In the genomic region with DNA sequence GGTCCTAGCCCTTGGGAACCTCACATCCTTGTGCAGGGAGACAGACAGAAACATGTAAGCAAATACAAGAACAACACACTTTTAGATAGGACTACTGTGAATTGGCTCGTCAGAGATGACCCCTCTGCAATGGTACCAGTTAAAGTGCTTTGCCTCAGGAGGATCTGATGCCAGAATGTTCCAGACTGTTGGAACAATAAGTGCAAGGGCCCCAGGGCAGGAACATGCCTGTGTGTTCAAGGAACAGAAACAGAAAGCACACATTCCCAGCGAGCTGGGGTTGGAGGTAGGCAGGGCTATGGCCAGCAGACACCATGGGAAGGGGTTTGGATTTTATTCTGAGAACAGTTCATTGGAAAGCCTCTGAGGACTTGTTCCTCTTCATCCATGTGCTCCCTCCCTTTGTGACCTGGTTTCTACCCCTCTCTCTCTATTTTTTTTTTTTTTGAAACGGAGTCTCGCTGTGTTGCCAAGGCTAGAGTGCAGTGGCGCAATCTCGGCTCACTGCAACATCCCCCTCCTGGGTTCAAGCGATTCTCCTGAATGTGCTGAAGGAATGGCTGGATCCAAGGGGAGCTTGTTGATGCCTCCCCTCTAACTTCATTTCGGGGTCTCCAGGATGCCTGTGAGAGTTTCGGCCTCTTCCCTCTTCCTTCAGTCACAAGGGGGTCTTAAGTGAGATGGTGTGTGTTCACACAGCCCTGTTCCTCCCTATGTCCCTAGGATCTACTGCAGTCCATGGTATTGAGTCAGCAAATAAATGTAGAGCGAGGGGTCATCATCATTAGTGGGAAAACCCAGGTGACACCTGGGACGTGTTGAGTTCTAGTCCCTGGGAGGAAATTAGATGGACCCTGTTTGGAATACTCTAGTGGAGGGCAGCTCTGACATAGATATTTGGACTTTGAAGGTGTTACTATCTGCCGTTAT, we compare ENCODE assay signal across 19 cellular contexts. TPM values are rescaled to one million over a fixed set of nuclear protein-coding genes. Genes with fewer than 3 reads are reported as not detected.
DNase-seq lines count a peak whose midpoint lies in the region; ATAC-seq and TF ChIP-seq lines count a peak whose summit lies in the region.
"Had no signal": no experiment of that assay in that cellular context is flagged by ENCODE, and none has a peak within 500 bp of the region (broad histone marks: within the 10 kb centered on the region; RNA-seq: fewer than 3 reads in every experiment).

No MANE protein-coding gene starts in this region.

- POLR2A ChIA-PET in activated CD4-positive, alpha-beta memory T cell treated with anti-CD3 and anti-CD28 coated beads for 36 hours (lab: Charles Lee), result interaction anchor here (0.6 to 1.5 kb wide), 2 partner anchors 24 to 41 kb away, joined by 3 read pairs; no protein-coding TSS in a partner anchor
- POLR2A ChIA-PET in activated CD4-positive, alpha-beta memory T cell treated with anti-CD3 and anti-CD28 coated beads, Interleukin-2, amount 10 ng/mL, durations not matched to agents 7 days and 5 days (lab: Charles Lee), result interaction anchor here (0.8 to 2.0 kb wide), 4 partner anchors 14 to 19 kb away, joined by 3 to 5 read pairs (median 4); partner anchors contain the start of gene STAT5B
- POLR2A ChIA-PET in CD8-positive, alpha-beta memory T cell (lab: Charles Lee), result no interaction called here

- peaks cover 24% of the 10 kb centered on the region for H3K36me3 ChIP-seq in CD8-positive, alpha-beta memory T cell (ENCODE audit: insufficient read depth, low read length)
- H3K36me3 ChIP-seq in neutrophil, result peaks cover 51% of the 10 kb centered on the region

- no peaks in the 10 kb centered on the region for H3K9me3 ChIP-seq in CD8-positive, alpha-beta memory T cell (ENCODE audit: low read length)
- no peaks in the 10 kb centered on the region for H3K9me3 ChIP-seq in neutrophil
- H3K9me3 ChIP-seq: heart left ventricle, lower lobe of right lung had no signal

- H3K4me3 Mint-ChIP-seq in activated CD4-positive, alpha-beta memory T cell treated with anti-CD3 and anti-CD28 coated beads for 36 hours, result no peak overlapping the region
- no peak overlapping the region for H3K4me3 Mint-ChIP-seq in activated CD4-positive, alpha-beta memory T cell treated with anti-CD3 and anti-CD28 coated beads, Interleukin-2, amount 10 ng/mL, durations not matched to agents 7 days and 5 days
- no peak overlapping the region for H3K4me3 Mint-ChIP-seq in CD8-positive, alpha-beta memory T cell
- H3K4me3 Mint-ChIP-seq in activated naive CD8-positive, alpha-beta T cell treated with anti-CD3 and anti-CD28 coated beads, Interleukin-2, amount 50 U/mL, for 24 hours, result no peak overlapping the region

- H3K36me3 Mint-ChIP-seq in activated CD4-positive, alpha-beta memory T cell treated with anti-CD3 and anti-CD28 coated beads for 36 hours, result peaks cover 71% of the 10 kb centered on the region
- peaks cover 50% of the 10 kb centered on the region for H3K36me3 Mint-ChIP-seq in activated CD4-positive, alpha-beta memory T cell treated with anti-CD3 and anti-CD28 coated beads, Interleukin-2, amount 10 ng/mL, durations not matched to agents 7 days and 5 days (ENCODE audit: low read depth)
- H3K36me3 Mint-ChIP-seq in CD8-positive, alpha-beta memory T cell, result peaks cover 0 to 80% (median 11%) of the 10 kb centered on the region in 3 donors
- peaks cover 67% of the 10 kb centered on the region for H3K36me3 Mint-ChIP-seq in activated naive CD8-positive, alpha-beta T cell treated with anti-CD3 and anti-CD28 coated beads, Interleukin-2, amount 50 U/mL, for 24 hours (ENCODE audit: low read depth)

- H3K27ac Mint-ChIP-seq in activated CD4-positive, alpha-beta memory T cell treated with anti-CD3 and anti-CD28 coated beads for 36 hours, result peak overlapping the region; percentile 70
- no peak overlapping the region for H3K27ac Mint-ChIP-seq in activated CD4-positive, alpha-beta memory T cell treated with anti-CD3 and anti-CD28 coated beads, Interleukin-2, amount 10 ng/mL, durations not matched to agents 7 days and 5 days
- H3K27ac Mint-ChIP-seq in CD8-positive, alpha-beta memory T cell, result peak overlapping the region in 5 of 8 donors; percentile 66 to 77 (median 70)
- peak overlapping the region; percentile 79 for H3K27ac Mint-ChIP-seq in activated naive CD8-positive, alpha-beta T cell treated with anti-CD3 and anti-CD28 coated beads, Interleukin-2, amount 50 U/mL, for 24 hours
- H3K27ac Mint-ChIP-seq: progenitor cell of endocrine pancreas had no signal

- CTCF ChIA-PET in activated CD4-positive, alpha-beta memory T cell treated with anti-CD3 and anti-CD28 coated beads for 36 hours (lab: Charles Lee), result interaction anchor here (0.7 to 4.1 kb wide), 7 partner anchors 18 to 112 kb away, joined by 3 to 11 read pairs (median 4); no protein-coding TSS in a partner anchor
- CTCF ChIA-PET in activated CD4-positive, alpha-beta memory T cell treated with anti-CD3 and anti-CD28 coated beads, Interleukin-2, amount 10 ng/mL, durations not matched to agents 7 days and 5 days (lab: Charles Lee), result interaction anchor here (0.6 to 2.2 kb wide), 3 partner anchors 54 to 72 kb away, joined by 3 to 9 read pairs (median 7); no protein-coding TSS in a partner anchor
- CTCF ChIA-PET in CD8-positive, alpha-beta memory T cell (lab: Charles Lee), result interaction anchor here (1.2 to 1.4 kb wide), 3 partner anchors 11 to 72 kb away, joined by 3 to 5 read pairs (median 3); no protein-coding TSS in a partner anchor

- no peaks in the 10 kb centered on the region for H3K27me3 ChIP-seq in CD8-positive, alpha-beta memory T cell (ENCODE audit: insufficient read depth, low read length, poor library complexity, severe bottlenecking)
- no peaks in the 10 kb centered on the region for H3K27me3 ChIP-seq in neutrophil
- H3K27me3 ChIP-seq: heart left ventricle had no signal

- no peaks in the 10 kb centered on the region for H3K9me3 Mint-ChIP-seq in activated CD4-positive, alpha-beta memory T cell treated with anti-CD3 and anti-CD28 coated beads for 36 hours
- H3K9me3 Mint-ChIP-seq in activated CD4-positive, alpha-beta memory T cell treated with anti-CD3 and anti-CD28 coated beads, Interleukin-2, amount 10 ng/mL, durations not matched to agents 7 days and 5 days, result no peaks in the 10 kb centered on the region
- H3K9me3 Mint-ChIP-seq in CD8-positive, alpha-beta memory T cell, result no peaks in the 10 kb centered on the region
- no peaks in the 10 kb centered on the region for H3K9me3 Mint-ChIP-seq in activated naive CD8-positive, alpha-beta T cell treated with anti-CD3 and anti-CD28 coated beads, Interleukin-2, amount 50 U/mL, for 24 hours

- intact Hi-C loops in activated CD4-positive, alpha-beta memory T cell treated with anti-CD3 and anti-CD28 coated beads for 36 hours (cut with micrococcal nuclease), result no loop called here

- no peaks in the 10 kb centered on the region for H3K27me3 Mint-ChIP-seq in activated CD4-positive, alpha-beta memory T cell treated with anti-CD3 and anti-CD28 coated beads for 36 hours
- H3K27me3 Mint-ChIP-seq in activated CD4-positive, alpha-beta memory T cell treated with anti-CD3 and anti-CD28 coated beads, Interleukin-2, amount 10 ng/mL, durations not matched to agents 7 days and 5 days, result no peaks in the 10 kb centered on the region
- no peaks in the 10 kb centered on the region for H3K27me3 Mint-ChIP-seq in CD8-positive, alpha-beta memory T cell
- no peaks in the 10 kb centered on the region for H3K27me3 Mint-ChIP-seq in activated naive CD8-positive, alpha-beta T cell treated with anti-CD3 and anti-CD28 coated beads, Interleukin-2, amount 50 U/mL, for 24 hours

- TF ChIP-seq CTCF in neutrophil (IDR thresholded peaks at IDR 0.05), result no peak

- H3K27ac ChIP-seq in CD8-positive, alpha-beta memory T cell (ENCODE audit: low read depth, low read length), result no peak overlapping the region
- peak overlapping the region; percentile 36 for H3K27ac ChIP-seq in neutrophil
- H3K27ac ChIP-seq: GM23248, heart left ventricle, lower lobe of right lung had no signal

- peaks cover 45% of the 10 kb centered on the region for H3K4me1 Mint-ChIP-seq in activated CD4-positive, alpha-beta memory T cell treated with anti-CD3 and anti-CD28 coated beads for 36 hours (ENCODE audit: low read depth)
- peaks cover 30% of the 10 kb centered on the region for H3K4me1 Mint-ChIP-seq in activated CD4-positive, alpha-beta memory T cell treated with anti-CD3 and anti-CD28 coated beads, Interleukin-2, amount 10 ng/mL, durations not matched to agents 7 days and 5 days
- H3K4me1 Mint-ChIP-seq in CD8-positive, alpha-beta memory T cell, result peaks cover 24 to 42% (median 40%) of the 10 kb centered on the region in 3 donors
- H3K4me1 Mint-ChIP-seq in activated naive CD8-positive, alpha-beta T cell treated with anti-CD3 and anti-CD28 coated beads, Interleukin-2, amount 50 U/mL, for 24 hours, result peaks cover 42% of the 10 kb centered on the region

- H3K4me3 ChIP-seq in CD8-positive, alpha-beta memory T cell (ENCODE audit: low read length), result no peak overlapping the region
- H3K4me3 ChIP-seq in neutrophil (ENCODE audit: low read depth in 1 of 2, low read length in 1 of 2), result no peak overlapping the region
- H3K4me3 ChIP-seq: GM23248, heart left ventricle, lower lobe of right lung had no signal

- DNase-seq in activated CD4-positive, alpha-beta memory T cell treated with anti-CD3 and anti-CD28 coated beads for 36 hours, result no peak
- no peak for DNase-seq in activated CD4-positive, alpha-beta memory T cell treated with anti-CD3 and anti-CD28 coated beads, Interleukin-2, amount 10 ng/mL, durations not matched to agents 7 days and 5 days
- no peak for DNase-seq in CD8-positive, alpha-beta memory T cell
- DNase-seq in activated naive CD8-positive, alpha-beta T cell treated with anti-CD3 and anti-CD28 coated beads, Interleukin-2, amount 50 U/mL, for 24 hours, result no peak
- DNase-seq in GOT3 (lab: John Stamatoyannopoulos, UW) (no peak), AG08395 (ENCODE audit: low spot score) (no peak)
- DNase-seq: activated CD4-positive, alpha-beta T cell treated with anti-CD3 and anti-CD28 coated beads, Interleukin-2, amount 50 U/mL, for 1 hour; cerebellar nuclear complex; effector CD8-positive, alpha-beta T cell; GM23248; lower lobe of right lung; NCI-H146; NCI-H226; RPMI8226; stimulated activated naive CD4-positive, alpha-beta T cell had no signal

- no peak for ATAC-seq in activated naive CD8-positive, alpha-beta T cell treated with anti-CD3 and anti-CD28 coated beads, Interleukin-2, amount 50 U/mL, for 24 hours
- no peak for ATAC-seq in HG03521 (IDR thresholded peaks at IDR 0.05; ENCODE audit: unreplicated experiment)
- ATAC-seq: heart left ventricle had no signal

- H3K4me1 ChIP-seq in CD8-positive, alpha-beta memory T cell (ENCODE audit: insufficient read depth, low read length), result peaks cover 10% of the 10 kb centered on the region
- peaks cover 27 to 28% of the 10 kb centered on the region in 2 experiments for H3K4me1 ChIP-seq in neutrophil (ENCODE audit: control insufficient read depth in 1 of 2, insufficient read depth in 1 of 2, low read depth in 1 of 2, low read length in 1 of 2)

RNA-seq across cellular contexts. Expression of gene STAT5A, which starts 6.4 kb away (rescaled TPM):
- 100 to 1,000 TPM; 211 to 215 TPM for total RNA-seq in activated CD4-positive, alpha-beta memory T cell treated with anti-CD3 and anti-CD28 coated beads for 36 hours
- 10 to 100 TPM; 88.4 to 96.7 TPM for total RNA-seq in activated CD4-positive, alpha-beta memory T cell treated with anti-CD3 and anti-CD28 coated beads, Interleukin-2, amount 10 ng/mL, durations not matched to agents 7 days and 5 days
- 100 to 1,000 TPM; 259 to 263 TPM for total RNA-seq in CD8-positive, alpha-beta memory T cell
- polyA plus RNA-seq in CD8-positive, alpha-beta memory T cell, result 90.3 TPM

RNA-seq across cellular contexts. Expression of gene STAT5B, which starts 18.5 kb away (rescaled TPM):
- total RNA-seq in activated CD4-positive, alpha-beta memory T cell treated with anti-CD3 and anti-CD28 coated beads for 36 hours, result 100 to 1,000 TPM; 192 to 195 TPM
- 100 to 1,000 TPM; 163 to 171 TPM for total RNA-seq in activated CD4-positive, alpha-beta memory T cell treated with anti-CD3 and anti-CD28 coated beads, Interleukin-2, amount 10 ng/mL, durations not matched to agents 7 days and 5 days
- 100 to 1,000 TPM; 124 to 132 TPM for total RNA-seq in CD8-positive, alpha-beta memory T cell
- polyA plus RNA-seq in CD8-positive, alpha-beta memory T cell, result 108 TPM
